10 cellular contexts compared by ENCODE assay signal in genomic region chr19:35002037-35002535, GRCh38. TPM values are rescaled to one million over a fixed set of nuclear protein-coding genes. Genes with fewer than 3 reads are reported as not detected.
DNase-seq lines count a peak whose midpoint lies in the region; ATAC-seq and TF ChIP-seq lines count a peak whose summit lies in the region.
"Had no signal": no experiment of that assay in that cellular context is flagged by ENCODE, and none has a peak within 500 bp of the region (broad histone marks: within the 10 kb centered on the region; RNA-seq: fewer than 3 reads in every experiment).

No MANE protein-coding gene starts in this region.

- 0 out of 4 replicates have a peak overlapping the region, but pooled peaks of 1 of the 2 experiments have one; percentile 79 for H3K4me3 ChIP-seq in SK-N-SH (ENCODE audit: low read depth in 2 of 2, low read length in 1 of 2)
- peak overlapping the region; percentile 30 to 73 for H3K4me3 ChIP-seq in foreskin fibroblast (ENCODE audit: low read depth in 1 of 2, low read length in 2 of 2)
- peak overlapping the region; percentile 55 for H3K4me3 ChIP-seq in smooth muscle cell

- H3K27me3 ChIP-seq in SK-N-SH (ENCODE audit: insufficient read depth) (no peaks in the 10 kb centered on the region), smooth muscle cell (ENCODE audit: low read depth) (no peaks in the 10 kb centered on the region)
- H3K27me3 ChIP-seq: foreskin keratinocyte had no signal

- H3F3A ChIP-seq in SK-N-SH (replicated peaks; ENCODE audit: insufficient read depth): no peaks in the 10 kb centered on the region
- no peaks in the 10 kb centered on the region for H3F3A ChIP-seq in smooth muscle cell (ENCODE audit: low read depth)

- peak; percentile 19 for DNase-seq in SK-N-SH
- no peak for DNase-seq in RWPE1 (ENCODE audit: low spot score)
- DNase-seq in foreskin fibroblast: no peak
- no peak for DNase-seq in smooth muscle cell (lab: John Stamatoyannopoulos, UW; ENCODE audit: unreplicated experiment)
- no peak for DNase-seq in HCEC 1CT
- DNase-seq: activated gamma-delta T cell treated with Interleukin-2 at 50 U/mL for 16 hours, foreskin keratinocyte had no signal

- CTCF ChIA-PET in SK-N-SH (lab: Yijun Ruan, JAX) (interaction anchor here (0.9 to 2.7 kb wide), 6 partner anchors 10 to 164 kb away, joined by 3 to 16 read pairs (median 5); partner anchors contain the start of gene FXYD3), RWPE1 (lab: Yijun Ruan, JAX) (no interaction called here)

- H2AFZ ChIP-seq in SK-N-SH (ENCODE audit: low read depth): no peak overlapping the region
- no peak overlapping the region for H2AFZ ChIP-seq in smooth muscle cell (ENCODE audit: low read depth)

- peaks cover 0 to 2% of the 10 kb centered on the region in 2 experiments for H3K36me3 ChIP-seq in SK-N-SH (replicated peaks in 1 of 2; ENCODE audit: control insufficient read depth in 1 of 2, insufficient read depth in 2 of 2, low read length in 1 of 2)
- H3K36me3 ChIP-seq in smooth muscle cell (ENCODE audit: low read depth): no peaks in the 10 kb centered on the region

- H3K27ac ChIP-seq in SK-N-SH (ENCODE audit: low read depth in 2 of 2, low read length in 1 of 2): no peak overlapping the region
- H3K27ac ChIP-seq in RWPE1: peak overlapping the region; percentile 89
- H3K27ac ChIP-seq in smooth muscle cell (ENCODE audit: low read depth): no peak overlapping the region
- H3K27ac ChIP-seq: foreskin keratinocyte had no signal

- no peak overlapping the region for H3K4me2 ChIP-seq in SK-N-SH
- peak overlapping the region; percentile 94 for H3K4me2 ChIP-seq in smooth muscle cell

- POLR2A ChIA-PET in SK-N-SH (lab: Yijun Ruan, JAX): interaction anchor here (1.3 kb wide), 1 partner anchor 39 kb away, joined by 4 read pairs; no protein-coding TSS in a partner anchor
- POLR2A ChIA-PET in RWPE1 (lab: Yijun Ruan, JAX; ENCODE audit: low non-redundant PET): no interaction called here

- H3K9me3 ChIP-seq in SK-N-SH (no peaks in the 10 kb centered on the region), smooth muscle cell (replicated peaks; ENCODE audit: low read depth) (no peaks in the 10 kb centered on the region)

- TF ChIP-seq CTCF in SK-N-SH (IDR thresholded peaks at IDR 0.05) (no peak), RWPE1 (conservative IDR thresholded peaks at IDR 0.05; ENCODE audit: low read depth) (no peak), foreskin fibroblast (IDR thresholded peaks at IDR 0.05; ENCODE audit: low read depth, low read length) (no peak), smooth muscle cell (IDR thresholded peaks at IDR 0.05; ENCODE audit: borderline replicate concordance, insufficient read depth, poor library complexity, severe bottlenecking) (no peak)

- TF ChIP-seq RAD21 in SK-N-SH (IDR thresholded peaks at IDR 0.05; ENCODE audit: low read length): no peak

- H3K9ac ChIP-seq in SK-N-SH (peak overlapping the region; percentile 82; the same call in 1 of the 2 replicates), smooth muscle cell (ENCODE audit: low read depth) (no peak overlapping the region)

- H3K4me1 ChIP-seq in SK-N-SH (ENCODE audit: control insufficient read depth in 1 of 2, insufficient read depth in 2 of 2, low read depth in 1 of 2, low read length in 1 of 2) (peaks cover 7 to 16% of the 10 kb centered on the region in 2 experiments; a peak in 2 of 4 replicates), smooth muscle cell (ENCODE audit: low read depth) (peaks cover 13% of the 10 kb centered on the region)
- H3K4me1 ChIP-seq: foreskin keratinocyte had no signal

- WGBS in SK-N-SH (ENCODE audit: low lambda C conversion rate): 93% methylated on average over 11 of the region's 11 CpGs
- 95% methylated on average over 11 of the region's 11 CpGs for WGBS in smooth muscle cell (ENCODE audit: low lambda C conversion rate)

- ATAC-seq in SK-N-SH treated with all-trans-retinoic acid at 6 μM for 48 hours (no peak), HG03439 (IDR thresholded peaks at IDR 0.05; ENCODE audit: unreplicated experiment) (no peak), GM18502 (IDR thresholded peaks at IDR 0.05; ENCODE audit: poor library complexity, unreplicated experiment) (no peak)
- ATAC-seq: foreskin keratinocyte had no signal

- H4K20me1 ChIP-seq in SK-N-SH (ENCODE audit: insufficient read depth): peaks cover 45% of the 10 kb centered on the region
- H4K20me1 ChIP-seq in smooth muscle cell (ENCODE audit: low read depth): peaks cover 63% of the 10 kb centered on the region

- TF ChIP-seq EP300 in SK-N-SH (IDR thresholded peaks at IDR 0.05; ENCODE audit: borderline replicate concordance in 1 of 2, low read depth in 1 of 2, low read length in 1 of 2): no peak

- no peaks in the 10 kb centered on the region for H3K9me2 ChIP-seq in SK-N-SH

- H3K79me2 ChIP-seq in SK-N-SH (ENCODE audit: insufficient read depth): peaks cover 77% of the 10 kb centered on the region
- H3K79me2 ChIP-seq in smooth muscle cell (ENCODE audit: low read depth): peaks cover 58% of the 10 kb centered on the region

TF ChIP-seq in SK-N-SH, 30 proteins besides CTCF, POLR2A, EP300 and RAD21:
- TF ChIP-seq TCF12 (IDR thresholded peaks at IDR 0.05): no peak
- TF ChIP-seq, protein P1, sequence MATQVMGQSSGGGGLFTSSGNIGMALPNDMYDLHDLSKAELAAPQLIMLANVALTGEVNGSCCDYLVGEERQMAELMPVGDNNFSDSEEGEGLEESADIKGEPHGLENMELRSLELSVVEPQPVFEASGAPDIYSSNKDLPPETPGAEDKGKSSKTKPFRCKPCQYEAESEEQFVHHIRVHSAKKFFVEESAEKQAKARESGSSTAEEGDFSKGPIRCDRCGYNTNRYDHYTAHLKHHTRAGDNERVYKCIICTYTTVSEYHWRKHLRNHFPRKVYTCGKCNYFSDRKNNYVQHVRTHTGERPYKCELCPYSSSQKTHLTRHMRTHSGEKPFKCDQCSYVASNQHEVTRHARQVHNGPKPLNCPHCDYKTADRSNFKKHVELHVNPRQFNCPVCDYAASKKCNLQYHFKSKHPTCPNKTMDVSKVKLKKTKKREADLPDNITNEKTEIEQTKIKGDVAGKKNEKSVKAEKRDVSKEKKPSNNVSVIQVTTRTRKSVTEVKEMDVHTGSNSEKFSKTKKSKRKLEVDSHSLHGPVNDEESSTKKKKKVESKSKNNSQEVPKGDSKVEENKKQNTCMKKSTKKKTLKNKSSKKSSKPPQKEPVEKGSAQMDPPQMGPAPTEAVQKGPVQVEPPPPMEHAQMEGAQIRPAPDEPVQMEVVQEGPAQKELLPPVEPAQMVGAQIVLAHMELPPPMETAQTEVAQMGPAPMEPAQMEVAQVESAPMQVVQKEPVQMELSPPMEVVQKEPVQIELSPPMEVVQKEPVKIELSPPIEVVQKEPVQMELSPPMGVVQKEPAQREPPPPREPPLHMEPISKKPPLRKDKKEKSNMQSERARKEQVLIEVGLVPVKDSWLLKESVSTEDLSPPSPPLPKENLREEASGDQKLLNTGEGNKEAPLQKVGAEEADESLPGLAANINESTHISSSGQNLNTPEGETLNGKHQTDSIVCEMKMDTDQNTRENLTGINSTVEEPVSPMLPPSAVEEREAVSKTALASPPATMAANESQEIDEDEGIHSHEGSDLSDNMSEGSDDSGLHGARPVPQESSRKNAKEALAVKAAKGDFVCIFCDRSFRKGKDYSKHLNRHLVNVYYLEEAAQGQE (IDR thresholded peaks at IDR 0.05; ENCODE audit: low read depth, low read length): no peak

TF ChIP-seq in SK-N-SH treated with all-trans-retinoic acid at 6 μM for 48 hours, 23 proteins besides CTCF, POLR2A, EP300 and RAD21 (continues in another document):
- TF ChIP-seq PPARA (CRISPR knock-in tag; IDR thresholded peaks at IDR 0.05; ENCODE audit: borderline replicate concordance) (no peak), ARNTL (CRISPR knock-in tag; IDR thresholded peaks at IDR 0.05; ENCODE audit: borderline replicate concordance, low read depth) (no peak), ZFP3 (CRISPR knock-in tag; IDR thresholded peaks at IDR 0.05) (no peak), CSDC2 (CRISPR knock-in tag; IDR thresholded peaks at IDR 0.05) (no peak), TCF4 (CRISPR knock-in tag; IDR thresholded peaks at IDR 0.05; ENCODE audit: borderline replicate concordance) (no peak), ZC3H10 (CRISPR knock-in tag; IDR thresholded peaks at IDR 0.05) (no peak), ZNF565 (CRISPR knock-in tag; conservative IDR thresholded peaks at IDR 0.05; ENCODE audit: low read depth) (no peak), ZFP30 (CRISPR knock-in tag; IDR thresholded peaks at IDR 0.05) (no peak), CREB5 (CRISPR knock-in tag; IDR thresholded peaks at IDR 0.05; ENCODE audit: low read depth) (no peak)

RNA-seq across cellular contexts. Expression of gene GRAMD1A, which starts 2.0 kb away (rescaled TPM):
- 64.6 and 81.9 TPM in 2 replicates for polyA plus RNA-seq in SK-N-SH (2012; rRNA removed)
- polyA plus RNA-seq in SK-N-SH (2012; cell fraction: cytosol; rRNA removed): 55.0 and 68.3 TPM in 2 replicates
- polyA plus RNA-seq in SK-N-SH (2012; cell fraction: nucleus; rRNA removed): 145 and 165 TPM in 2 replicates
- 19.4 and 27.6 TPM in 2 replicates for total RNA-seq in smooth muscle cell
- polyA plus RNA-seq in smooth muscle cell: 59.6 and 74.1 TPM in 2 replicates

RNA-seq across cellular contexts. Expression of gene SCN1B, which starts 28.2 kb away (rescaled TPM):
- 10.3 and 10.5 TPM in 2 replicates for polyA plus RNA-seq in SK-N-SH (2012; rRNA removed)
- polyA plus RNA-seq in SK-N-SH (2012; cell fraction: cytosol; rRNA removed): 7.0 and 8.3 TPM in 2 replicates
- 11.6 and 13.4 TPM in 2 replicates for polyA plus RNA-seq in SK-N-SH (2012; cell fraction: nucleus; rRNA removed)
- total RNA-seq in smooth muscle cell: 0.99 and 3.3 TPM in 2 replicates
- polyA plus RNA-seq in smooth muscle cell: 2.2 and 4.6 TPM in 2 replicates

RNA-seq across cellular contexts. Expression of gene ZNF792, which starts 38.1 kb away (rescaled TPM):
- polyA plus RNA-seq in SK-N-SH (2012; rRNA removed): 1.5 and 2.1 TPM in 2 replicates
- polyA plus RNA-seq in SK-N-SH (2012; cell fraction: cytosol; rRNA removed): 1.2 and 1.7 TPM in 2 replicates
- polyA plus RNA-seq in SK-N-SH (2012; cell fraction: nucleus; rRNA removed): 1.9 and 2.5 TPM in 2 replicates
- 7.1 and 8.8 TPM in 2 replicates for total RNA-seq in smooth muscle cell
- polyA plus RNA-seq in smooth muscle cell: 2.8 TPM in 2 replicates

RNA-seq across cellular contexts. Expression of gene HPN, which starts 39.4 kb away (rescaled TPM):
- polyA plus RNA-seq in SK-N-SH (2012; rRNA removed) (0.05 TPM in 1 of 2 replicates, not detected in the other), smooth muscle cell (1.3 and 6.6 TPM in 2 replicates)
- 0.03 TPM in 1 of 2 replicates, not detected in the other for polyA plus RNA-seq in SK-N-SH (2012; cell fraction: cytosol; rRNA removed)
- polyA plus RNA-seq in SK-N-SH (2012; cell fraction: nucleus; rRNA removed): 0.07 and 0.15 TPM in 2 replicates
- total RNA-seq in smooth muscle cell: 1.9 and 4.1 TPM in 2 replicates
- total RNA-seq: foreskin keratinocyte had no signal
- polyA plus RNA-seq: foreskin keratinocyte had no signal
